1 cellular context compared by ENCODE assay signal in the genomic region with DNA sequence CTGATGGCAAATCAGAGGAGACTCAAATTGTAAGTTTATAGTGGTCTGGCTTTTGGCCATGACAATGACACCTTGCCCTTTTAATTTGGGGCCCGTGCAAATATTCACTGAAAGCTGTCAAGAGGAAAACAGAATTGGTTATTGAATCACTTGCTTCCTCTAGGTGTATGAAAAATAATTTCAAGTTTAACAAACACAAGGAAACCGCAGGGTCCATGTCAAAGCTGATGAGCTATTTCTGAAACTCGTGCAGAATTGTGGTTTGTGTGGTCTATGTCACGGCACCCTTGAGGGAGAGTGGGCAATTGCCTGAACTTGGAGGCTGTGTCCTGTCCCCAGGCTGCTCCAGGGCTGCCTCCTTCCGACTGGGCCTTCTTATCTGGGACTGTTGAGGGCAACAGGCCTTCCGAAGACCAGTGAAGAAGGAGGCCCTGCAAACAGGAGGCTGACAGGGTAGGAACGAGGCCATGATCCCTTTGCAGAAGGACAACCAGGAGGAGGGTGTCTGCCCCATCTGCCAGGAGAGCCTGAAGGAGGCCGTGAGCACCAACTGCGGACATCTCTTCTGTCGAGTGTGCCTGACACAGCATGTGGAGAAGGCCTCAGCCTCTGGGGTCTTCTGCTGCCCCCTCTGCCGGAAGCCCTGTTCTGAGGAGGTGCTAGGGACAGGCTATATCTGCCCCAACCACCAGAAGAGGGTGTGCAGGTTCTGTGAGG.
TF ChIP-seq lines count a peak whose summit lies in the region.

No MANE protein-coding gene starts in this region.

TF ChIP-seq in HepG2, 621 proteins besides CTCF, POLR2A, EP300 and RAD21:
- TF ChIP-seq TAF15 (IDR thresholded peaks at IDR 0.05; ENCODE audit: low read depth, low read length, poor library complexity, severe bottlenecking), result no peak
- TF ChIP-seq, protein P1, sequence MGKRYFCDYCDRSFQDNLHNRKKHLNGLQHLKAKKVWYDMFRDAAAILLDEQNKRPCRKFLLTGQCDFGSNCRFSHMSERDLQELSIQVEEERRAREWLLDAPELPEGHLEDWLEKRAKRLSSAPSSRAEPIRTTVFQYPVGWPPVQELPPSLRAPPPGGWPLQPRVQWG (CRISPR knock-in tag; IDR thresholded peaks at IDR 0.05; ENCODE audit: borderline replicate concordance, low read depth), result no peak
- 0 out of 2 replicates have a peak, but pooled peaks have one; percentile 13 for TF ChIP-seq ZNF768 (CRISPR knock-in tag; IDR thresholded peaks at IDR 0.05)
- no peak for TF ChIP-seq UBTF (CRISPR knock-in tag; IDR thresholded peaks at IDR 0.05)
- peak; percentile 25; the same call in 1 of the 2 replicates for TF ChIP-seq KAT8 (CRISPR knock-in tag; IDR thresholded peaks at IDR 0.05)
- TF ChIP-seq THYN1 (CRISPR knock-in tag; IDR thresholded peaks at IDR 0.05; ENCODE audit: borderline replicate concordance, low read depth), result no peak
- TF ChIP-seq ZNF280B (CRISPR knock-in tag; IDR thresholded peaks at IDR 0.05; ENCODE audit: borderline replicate concordance), result peak; percentile 59; the same call in 1 of the 2 replicates
- TF ChIP-seq IRF2 (CRISPR knock-in tag; IDR thresholded peaks at IDR 0.05), result peak; percentile 5; the same call in 1 of the 2 replicates
- 0 out of 2 replicates have a peak, but pooled peaks have one; percentile 16 for TF ChIP-seq GATAD1 (CRISPR knock-in tag; IDR thresholded peaks at IDR 0.05)
- no peak for TF ChIP-seq ZNF530 (CRISPR knock-in tag; IDR thresholded peaks at IDR 0.05; ENCODE audit: low read depth)
- TF ChIP-seq, protein P2, sequence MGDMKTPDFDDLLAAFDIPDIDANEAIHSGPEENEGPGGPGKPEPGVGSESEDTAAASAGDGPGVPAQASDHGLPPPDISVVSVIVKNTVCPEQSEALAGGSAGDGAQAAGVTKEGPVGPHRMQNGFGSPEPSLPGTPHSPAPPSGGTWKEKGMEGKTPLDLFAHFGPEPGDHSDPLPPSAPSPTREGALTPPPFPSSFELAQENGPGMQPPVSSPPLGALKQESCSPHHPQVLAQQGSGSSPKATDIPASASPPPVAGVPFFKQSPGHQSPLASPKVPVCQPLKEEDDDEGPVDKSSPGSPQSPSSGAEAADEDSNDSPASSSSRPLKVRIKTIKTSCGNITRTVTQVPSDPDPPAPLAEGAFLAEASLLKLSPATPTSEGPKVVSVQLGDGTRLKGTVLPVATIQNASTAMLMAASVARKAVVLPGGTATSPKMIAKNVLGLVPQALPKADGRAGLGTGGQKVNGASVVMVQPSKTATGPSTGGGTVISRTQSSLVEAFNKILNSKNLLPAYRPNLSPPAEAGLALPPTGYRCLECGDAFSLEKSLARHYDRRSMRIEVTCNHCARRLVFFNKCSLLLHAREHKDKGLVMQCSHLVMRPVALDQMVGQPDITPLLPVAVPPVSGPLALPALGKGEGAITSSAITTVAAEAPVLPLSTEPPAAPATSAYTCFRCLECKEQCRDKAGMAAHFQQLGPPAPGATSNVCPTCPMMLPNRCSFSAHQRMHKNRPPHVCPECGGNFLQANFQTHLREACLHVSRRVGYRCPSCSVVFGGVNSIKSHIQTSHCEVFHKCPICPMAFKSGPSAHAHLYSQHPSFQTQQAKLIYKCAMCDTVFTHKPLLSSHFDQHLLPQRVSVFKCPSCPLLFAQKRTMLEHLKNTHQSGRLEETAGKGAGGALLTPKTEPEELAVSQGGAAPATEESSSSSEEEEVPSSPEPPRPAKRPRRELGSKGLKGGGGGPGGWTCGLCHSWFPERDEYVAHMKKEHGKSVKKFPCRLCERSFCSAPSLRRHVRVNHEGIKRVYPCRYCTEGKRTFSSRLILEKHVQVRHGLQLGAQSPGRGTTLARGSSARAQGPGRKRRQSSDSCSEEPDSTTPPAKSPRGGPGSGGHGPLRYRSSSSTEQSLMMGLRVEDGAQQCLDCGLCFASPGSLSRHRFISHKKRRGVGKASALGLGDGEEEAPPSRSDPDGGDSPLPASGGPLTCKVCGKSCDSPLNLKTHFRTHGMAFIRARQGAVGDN (CRISPR knock-in tag; IDR thresholded peaks at IDR 0.05), result peak; percentile 44
- TF ChIP-seq ZMYM3 (CRISPR knock-in tag; IDR thresholded peaks at IDR 0.05), result 0 out of 2 replicates have a peak, but pooled peaks have one; percentile 32
- peak; percentile 51; the same call in 1 of the 2 replicates for TF ChIP-seq ZNF770 (CRISPR knock-in tag; IDR thresholded peaks at IDR 0.05)
- no peak for TF ChIP-seq CC2D1A (CRISPR knock-in tag; IDR thresholded peaks at IDR 0.05)
- TF ChIP-seq SRY (CRISPR knock-in tag; IDR thresholded peaks at IDR 0.05), result 0 out of 2 replicates have a peak, but pooled peaks have one; percentile 38
- TF ChIP-seq ZNF350 (CRISPR knock-in tag; IDR thresholded peaks at IDR 0.05; ENCODE audit: borderline replicate concordance, low read depth), result 0 out of 2 replicates have a peak, but pooled peaks have one; percentile 20
TF ChIP-seq in HepG2: peak in this region for 10.
